ENCODE assay signal across 9 cellular contexts in genomic region chr5:170269579-170269978, GRCh38. TPM values are rescaled to one million over a fixed set of nuclear protein-coding genes. Genes with fewer than 3 reads are reported as not detected.
DNase-seq lines count a peak whose midpoint lies in the region; ATAC-seq and TF ChIP-seq lines count a peak whose summit lies in the region.
"Had no signal": no experiment of that assay in that cellular context is flagged by ENCODE, and none has a peak within 500 bp of the region (broad histone marks: within the 10 kb centered on the region; RNA-seq: fewer than 3 reads in every experiment).

No MANE protein-coding gene starts in this region.

- peak; percentile 82 to 83 for ATAC-seq in activated CD4-positive, CD25-positive, alpha-beta regulatory T cell treated with anti-CD3 and anti-CD28 coated beads, Interleukin-2, amount 50 U/mL, for 24 hours
- no peak for ATAC-seq in HG03342 (IDR thresholded peaks at IDR 0.05; ENCODE audit: unreplicated experiment)

- DNase-seq in NB4 (ENCODE audit: low read depth) (peak; percentile 35), NCI-H510A (lab: John Stamatoyannopoulos, UW) (no peak), brain microvascular endothelial cell (no peak), H7 (no peak)
- peak; percentile 51 for DNase-seq in effector CD4-positive, alpha-beta T cell
- DNase-seq in stimulated activated CD4-positive, alpha-beta T cell treated with anti-CD3 and anti-CD28 coated beads, TNF-alpha, amount 100 ng/mL, for 24 hours (ENCODE audit: low read depth in 3 of 3): peak in 2 of 3 experiments; percentile 38 to 45

- no peak for TF ChIP-seq CTCF in NB4 (IDR thresholded peaks at IDR 0.05; ENCODE audit: low read depth, low read length)
- no peak for TF ChIP-seq CTCF in brain microvascular endothelial cell (IDR thresholded peaks at IDR 0.05; ENCODE audit: low read depth, low read length, missing control alignments)

- no peak overlapping the region for H3K4me3 ChIP-seq in NB4 (ENCODE audit: low read depth, low read length)
- H3K4me3 ChIP-seq in brain microvascular endothelial cell (ENCODE audit: low read depth, low read length): no peak overlapping the region
- no peak overlapping the region for H3K4me3 ChIP-seq in H7 (ENCODE audit: insufficient read depth, low read depth, low read length)
- H3K4me3 ChIP-seq: right atrium auricular region had no signal

- H3K36me3 ChIP-seq in brain microvascular endothelial cell (replicated peaks) (no peaks in the 10 kb centered on the region), H7 (replicated peaks; ENCODE audit: control insufficient read depth, insufficient read depth, low read length) (no peaks in the 10 kb centered on the region)
- H3K36me3 ChIP-seq: right atrium auricular region had no signal

- no peak overlapping the region for H3K27ac ChIP-seq in brain microvascular endothelial cell

- in situ Hi-C loops in brain microvascular endothelial cell (cut with HindIII; ENCODE audit: low pct_ligation_motif_present, low sequenced_read_pairs): no loop called here

- H3K27me3 ChIP-seq in brain microvascular endothelial cell (replicated peaks) (peaks cover 13% of the 10 kb centered on the region), H7 (ENCODE audit: control insufficient read depth, insufficient read depth, low read length) (no peaks in the 10 kb centered on the region)
- H3K27me3 ChIP-seq: right atrium auricular region had no signal

- TF ChIP-seq POLR2A in NB4 (IDR thresholded peaks at IDR 0.05; ENCODE audit: extremely low read depth, insufficient read length): no peak

RNA-seq across cellular contexts. Expression of gene LCP2, which starts 28.0 kb away (rescaled TPM):
- total RNA-seq in H7 (2014; rRNA removed; shearing (Covaris generic)): 0.21 and 0.63 TPM in 2 replicates

RNA-seq across cellular contexts. Expression of gene C5orf58, which starts 36.8 kb away (rescaled TPM):
- 4.3 and 4.9 TPM in 2 replicates for total RNA-seq in H7 (2014; rRNA removed; shearing (Covaris generic))
- total RNA-seq: right atrium auricular region had no signal

Comparison
In these comparisons a context has a peak if more than half of its experiments do, and no peak if none do; other contexts are left out.
1. DNase-seq: peak in NB4 (single experiment), effector CD4-positive, alpha-beta T cell (single experiment) and stimulated activated CD4-positive, alpha-beta T cell treated with anti-CD3 and anti-CD28 coated beads, TNF-alpha, amount 100 ng/mL, for 24 hours (2 of 3); none in NCI-H510A (single experiment), brain microvascular endothelial cell (single experiment) and H7 (single experiment).